Comparison of ENCODE assay signal across 8 cellular contexts in the genomic region with DNA sequence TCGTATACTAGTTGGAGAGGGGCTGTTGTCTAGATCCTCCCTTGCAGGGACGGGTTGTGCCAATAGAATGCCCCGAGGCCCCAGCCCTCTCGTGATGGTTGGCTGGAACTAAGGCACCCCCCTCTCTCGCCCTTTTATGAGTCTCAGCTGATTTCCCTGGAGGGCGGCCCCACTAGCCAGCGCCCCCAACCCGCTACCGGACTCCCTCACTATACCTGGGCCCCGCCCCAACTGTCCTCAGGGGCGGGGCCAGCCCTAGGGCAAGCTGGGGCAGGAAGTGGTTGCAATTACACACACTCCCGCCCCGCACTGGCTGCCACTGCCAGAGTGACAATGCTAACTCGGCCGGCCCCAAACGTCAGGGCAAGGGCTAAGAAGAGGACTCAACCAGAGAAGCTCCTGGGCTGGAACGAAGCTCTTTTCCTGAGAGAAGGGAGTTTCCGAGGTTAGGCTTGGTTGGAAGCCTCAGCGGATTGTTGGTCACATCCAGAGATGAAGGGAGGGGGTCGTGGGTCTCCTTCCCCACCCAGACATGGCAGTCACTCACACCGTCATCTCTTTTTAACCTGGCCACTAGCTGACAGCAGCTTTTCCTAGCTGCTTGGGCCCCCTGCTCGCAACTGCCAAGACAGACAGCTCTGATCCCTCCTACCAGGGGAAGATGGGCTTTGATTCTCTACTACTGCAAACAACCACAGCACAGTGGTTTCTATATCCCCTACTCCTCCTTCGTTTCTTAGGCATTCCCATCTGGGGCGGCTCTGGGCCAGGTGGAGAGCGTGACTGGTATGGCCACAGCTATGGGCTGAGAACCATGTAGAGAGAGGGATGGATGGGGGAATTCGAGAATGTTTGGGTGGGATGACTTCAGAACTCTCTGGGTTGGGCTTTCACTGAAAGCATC. TPM values are rescaled to one million over a fixed set of nuclear protein-coding genes. Genes with fewer than 3 reads are reported as not detected.
DNase-seq lines count a peak whose midpoint lies in the region; ATAC-seq, FAIRE-seq and TF ChIP-seq lines count a peak whose summit lies in the region.

No MANE protein-coding gene starts in this region.

- H3K9me3 ChIP-seq in liver (ENCODE audit: control insufficient read depth in 4 of 4, low read length in 3 of 4), result no peaks in the 10 kb centered on the region

- POLR2A ChIA-PET in activated naive CD8-positive, alpha-beta T cell treated with anti-CD3 and anti-CD28 coated beads, Interleukin-2, amount 10 ng/mL, durations not matched to agents 7 days and 5 days (lab: Charles Lee), result interaction anchor here (0.7 to 1.9 kb wide), 7 partner anchors 8 to 204 kb away, joined by 3 to 12 read pairs (median 4); a partner anchor contains a TSS

- H3K27ac ChIP-seq in liver (ENCODE audit: low read depth in 1 of 2, low read length in 2 of 2), result peak overlapping the region in 1 of 2 donors; percentile 37

- peak overlapping the region; percentile 70 to 85 (median 78) for H3K4me3 Mint-ChIP-seq in IgD-negative memory B cell
- peak overlapping the region; percentile 79 for H3K4me3 Mint-ChIP-seq in activated naive CD8-positive, alpha-beta T cell treated with anti-CD3 and anti-CD28 coated beads, Interleukin-2, amount 10 ng/mL, durations not matched to agents 7 days and 5 days
- H3K4me3 Mint-ChIP-seq in stimulated activated memory B cell treated with anti-CD40 and anti-IgM and Interleukin-4, amounts not matched to agents 10 μg/mL and 1 μg/mL and 100 μg/mL, for 72 hours, result peak overlapping the region; percentile 72

- peaks cover 10 to 15% (median 11%) of the 10 kb centered on the region in 3 donors for H3K4me1 Mint-ChIP-seq in IgD-negative memory B cell
- peaks cover 21% of the 10 kb centered on the region for H3K4me1 Mint-ChIP-seq in activated naive CD8-positive, alpha-beta T cell treated with anti-CD3 and anti-CD28 coated beads, Interleukin-2, amount 10 ng/mL, durations not matched to agents 7 days and 5 days
- H3K4me1 Mint-ChIP-seq in stimulated activated memory B cell treated with anti-CD40 and anti-IgM and Interleukin-4, amounts not matched to agents 10 μg/mL and 1 μg/mL and 100 μg/mL, for 72 hours, result peaks cover 28% of the 10 kb centered on the region

- no peak for TF ChIP-seq CTCF in liver (IDR thresholded peaks at IDR 0.05; ENCODE audit: low read depth, low read length, missing input control)

- peak overlapping the region in 1 of 3 donors; percentile 7 for H3K4me3 ChIP-seq in liver (ENCODE audit: low read depth in 1 of 3, low read length in 3 of 3)

- FAIRE-seq in GM12892 (lab: Jason Lieb, UNC), result peak; percentile 80

- H3K9ac ChIP-seq in liver (ENCODE audit: low read depth in 1 of 2, low read length in 2 of 2), result peak overlapping the region in 1 of 2 donors; percentile 20

- no peaks in the 10 kb centered on the region for H3K36me3 ChIP-seq in liver (ENCODE audit: control insufficient read depth in 4 of 4, insufficient read depth in 3 of 4, low read depth in 1 of 4, low read length in 3 of 4)

- peak overlapping the region; percentile 41 to 85 (median 74) for H3K27ac Mint-ChIP-seq in IgD-negative memory B cell
- peak overlapping the region; percentile 94 for H3K27ac Mint-ChIP-seq in activated naive CD8-positive, alpha-beta T cell treated with anti-CD3 and anti-CD28 coated beads, Interleukin-2, amount 10 ng/mL, durations not matched to agents 7 days and 5 days
- peak overlapping the region; percentile 85 for H3K27ac Mint-ChIP-seq in stimulated activated memory B cell treated with anti-CD40 and anti-IgM and Interleukin-4, amounts not matched to agents 10 μg/mL and 1 μg/mL and 100 μg/mL, for 72 hours

- no peaks in the 10 kb centered on the region for H3K27me3 ChIP-seq in liver (ENCODE audit: control insufficient read depth in 4 of 4, insufficient read depth in 4 of 4, low read length in 3 of 4)

- ATAC-seq in GM21786 (IDR thresholded peaks at IDR 0.05; ENCODE audit: unreplicated experiment), result peak; percentile 77
- peak; percentile 91 for ATAC-seq in activated naive CD8-positive, alpha-beta T cell treated with anti-CD3 and anti-CD28 coated beads, Interleukin-2, amount 10 ng/mL, durations not matched to agents 7 days and 5 days (ENCODE audit: low read depth)
- peak; percentile 90 for ATAC-seq in stimulated activated memory B cell treated with anti-CD40 and anti-IgM and Interleukin-4, amounts not matched to agents 10 μg/mL and 1 μg/mL and 100 μg/mL, for 72 hours

- peaks cover 0 to 5% (median 4%) of the 10 kb centered on the region in 4 donors for H3K4me1 ChIP-seq in liver (ENCODE audit: control insufficient read depth in 4 of 4, insufficient read depth in 4 of 4, low read length in 3 of 4)

- H3K27me3 Mint-ChIP-seq in IgD-negative memory B cell, result no peaks in the 10 kb centered on the region
- peaks cover 2% of the 10 kb centered on the region for H3K27me3 Mint-ChIP-seq in activated naive CD8-positive, alpha-beta T cell treated with anti-CD3 and anti-CD28 coated beads, Interleukin-2, amount 10 ng/mL, durations not matched to agents 7 days and 5 days
- no peaks in the 10 kb centered on the region for H3K27me3 Mint-ChIP-seq in stimulated activated memory B cell treated with anti-CD40 and anti-IgM and Interleukin-4, amounts not matched to agents 10 μg/mL and 1 μg/mL and 100 μg/mL, for 72 hours

- 20% methylated on average over 26 of the region's 26 CpGs for WGBS in liver

- H3K36me3 Mint-ChIP-seq in IgD-negative memory B cell, result no peaks in the 10 kb centered on the region
- H3K36me3 Mint-ChIP-seq in activated naive CD8-positive, alpha-beta T cell treated with anti-CD3 and anti-CD28 coated beads, Interleukin-2, amount 10 ng/mL, durations not matched to agents 7 days and 5 days, result no peaks in the 10 kb centered on the region
- no peaks in the 10 kb centered on the region for H3K36me3 Mint-ChIP-seq in stimulated activated memory B cell treated with anti-CD40 and anti-IgM and Interleukin-4, amounts not matched to agents 10 μg/mL and 1 μg/mL and 100 μg/mL, for 72 hours

- no peak for TF ChIP-seq RAD21 in liver (IDR thresholded peaks at IDR 0.05)

- TF ChIP-seq POLR2A in GM12892 (IDR thresholded peaks at IDR 0.05; ENCODE audit: low read depth, low read length), result peak; percentile 51; the same call in 1 of the 2 replicates

- no peaks in the 10 kb centered on the region for H3K9me3 Mint-ChIP-seq in IgD-negative memory B cell
- H3K9me3 Mint-ChIP-seq in activated naive CD8-positive, alpha-beta T cell treated with anti-CD3 and anti-CD28 coated beads, Interleukin-2, amount 10 ng/mL, durations not matched to agents 7 days and 5 days, result no peaks in the 10 kb centered on the region
- no peaks in the 10 kb centered on the region for H3K9me3 Mint-ChIP-seq in stimulated activated memory B cell treated with anti-CD40 and anti-IgM and Interleukin-4, amounts not matched to agents 10 μg/mL and 1 μg/mL and 100 μg/mL, for 72 hours

- peak; percentile 75 for DNase-seq in GM12892 (ENCODE audit: insufficient read length)
- DNase-seq in SKM-1 (lab: John Stamatoyannopoulos, UW; ENCODE audit: unreplicated experiment), result peak; percentile 39
- peak; percentile 77 for DNase-seq in activated naive CD8-positive, alpha-beta T cell treated with anti-CD3 and anti-CD28 coated beads, Interleukin-2, amount 10 ng/mL, durations not matched to agents 7 days and 5 days
- no peak for DNase-seq in NCI-H2171 treated with DMSO at 0.1 percent for 48 hours (lab: John Stamatoyannopoulos, UW)

TF ChIP-seq in liver, 16 proteins besides CTCF, POLR2A, EP300 and RAD21:
- TF ChIP-seq SP1 (IDR thresholded peaks at IDR 0.05), result peak; percentile 34
- TF ChIP-seq, protein P1, sequence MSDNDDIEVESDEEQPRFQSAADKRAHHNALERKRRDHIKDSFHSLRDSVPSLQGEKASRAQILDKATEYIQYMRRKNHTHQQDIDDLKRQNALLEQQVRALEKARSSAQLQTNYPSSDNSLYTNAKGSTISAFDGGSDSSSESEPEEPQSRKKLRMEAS (IDR thresholded peaks at IDR 0.05), result no peak
- peak in 1 of 2 donors; percentile 59 for TF ChIP-seq GABPA (IDR thresholded peaks at IDR 0.05 in 1 of 2, conservative IDR thresholded peaks at IDR 0.05 in 1 of 2)
- TF ChIP-seq TAF1 (conservative IDR thresholded peaks at IDR 0.05), result peak; percentile 52

RNA-seq across cellular contexts. Expression of a gene that starts 21.0 kb away (rescaled TPM):
- 0.83 TPM for polyA plus RNA-seq in GM12892 (2012; ENCODE audit: missing spikeins)
- polyA plus RNA-seq in IgD-negative memory B cell (3.2 TPM), liver (1 to 10 TPM; 2.0 to 2.2 TPM)
- 10 to 100 TPM; 14.3 to 15.4 TPM for total RNA-seq in activated naive CD8-positive, alpha-beta T cell treated with anti-CD3 and anti-CD28 coated beads, Interleukin-2, amount 10 ng/mL, durations not matched to agents 7 days and 5 days
- total RNA-seq in liver, result 1 to 10 TPM; 1.7 to 5.3 TPM

RNA-seq across cellular contexts. Expression of a gene that starts 55.5 kb away (rescaled TPM):
- 21.3 TPM for polyA plus RNA-seq in GM12892 (2012; ENCODE audit: missing spikeins)
- 15.9 TPM for polyA plus RNA-seq in IgD-negative memory B cell
- 10 to 100 TPM; 20.8 to 21.0 TPM for total RNA-seq in activated naive CD8-positive, alpha-beta T cell treated with anti-CD3 and anti-CD28 coated beads, Interleukin-2, amount 10 ng/mL, durations not matched to agents 7 days and 5 days
- total RNA-seq in liver, result 1 to 10 TPM; 5.5 to 6.6 TPM
- polyA plus RNA-seq in liver, result 1 to 10 TPM; 3.0 to 4.8 TPM
